ENCODE assay signal across 13 cellular contexts in genomic region chr19:10450853-10451609, GRCh38. TPM values are rescaled to one million over a fixed set of nuclear protein-coding genes. Genes with fewer than 3 reads are reported as not detected.
A peak's percentile ranks its signal among the peaks of the same experiment; 100 is the strongest.
DNase-seq lines count a peak whose midpoint lies in the region; ATAC-seq and TF ChIP-seq lines count a peak whose summit lies in the region.
"Had no signal": no experiment of that assay in that cellular context is flagged by ENCODE, and none has a peak within 500 bp of the region (broad histone marks: within the 10 kb centered on the region; RNA-seq: fewer than 3 reads in every experiment).

No MANE protein-coding gene starts in this region.

- no peaks in the 10 kb centered on the region for H3K9me3 ChIP-seq in WERI-Rb-1 (ENCODE audit: severe bottlenecking)
- H3K9me3 ChIP-seq in neuronal stem cell (replicated peaks in 1 of 2; ENCODE audit: control insufficient read depth in 2 of 2, insufficient read depth in 1 of 2, low read depth in 1 of 2, low read length in 2 of 2), result no peaks in the 10 kb centered on the region
- H3K9me3 ChIP-seq: spleen had no signal

- H3K4me3 ChIP-seq in WERI-Rb-1 (ENCODE audit: low read depth, low read length) (no peak overlapping the region), neuronal stem cell (ENCODE audit: low read length in 2 of 2) (no peak overlapping the region)
- H3K4me3 ChIP-seq: hepatocyte, spleen had no signal

- no peak for ATAC-seq in GM21515 (IDR thresholded peaks at IDR 0.05; ENCODE audit: unreplicated experiment)
- ATAC-seq in GM18868 (IDR thresholded peaks at IDR 0.05; ENCODE audit: unreplicated experiment), result no peak
- ATAC-seq in HG03520 (IDR thresholded peaks at IDR 0.05; ENCODE audit: unreplicated experiment), result no peak

- H2BK15ac ChIP-seq in neuronal stem cell (ENCODE audit: low read length), result no peak overlapping the region

- no peak overlapping the region for H4K91ac ChIP-seq in neuronal stem cell (ENCODE audit: low read depth, low read length, poor library complexity)

- peak overlapping the region; percentile 18 for H2BK5ac ChIP-seq in neuronal stem cell (ENCODE audit: low read length)

- in situ Hi-C loops in KBM-7 (cut with MboI; ENCODE audit: low pct_unique_long_range_greater_than_20kb, low sequenced_read_pairs), result no loop called here

- peak overlapping the region; percentile 77 for H2AK5ac ChIP-seq in neuronal stem cell (ENCODE audit: low read depth, low read length)

- H3K27ac ChIP-seq in WERI-Rb-1, result no peak overlapping the region
- H3K27ac ChIP-seq in neuronal stem cell (replicated peaks; ENCODE audit: low read length), result no peak overlapping the region
- H3K27ac ChIP-seq: hepatocyte, spleen had no signal

- H3K4me2 ChIP-seq in neuronal stem cell (ENCODE audit: insufficient read depth, low read length, poor library complexity, severe bottlenecking), result no peak overlapping the region
- H3K4me2 ChIP-seq: hepatocyte had no signal

- H3K27me3 ChIP-seq in WERI-Rb-1 (ENCODE audit: insufficient read depth, low read depth, severe bottlenecking) (no peaks in the 10 kb centered on the region), neuronal stem cell (ENCODE audit: control insufficient read depth in 3 of 3, insufficient read depth in 3 of 3, low read depth in 1 of 3, low read length in 3 of 3) (no peaks in the 10 kb centered on the region)
- H3K27me3 ChIP-seq: hepatocyte had no signal

- no peak overlapping the region for H3K23ac ChIP-seq in neuronal stem cell (ENCODE audit: low read depth, low read length, poor library complexity)

- H2BK120ac ChIP-seq in neuronal stem cell (ENCODE audit: low read depth, low read length), result no peak overlapping the region

- H4K8ac ChIP-seq in neuronal stem cell (ENCODE audit: low read depth, low read length), result no peak overlapping the region

- H3K36me3 ChIP-seq in WERI-Rb-1 (peaks cover 6% of the 10 kb centered on the region; the same call in 1 of the 2 replicates), neuronal stem cell (replicated peaks in 1 of 2; ENCODE audit: control insufficient read depth in 2 of 2, insufficient read depth in 2 of 2, low read length in 2 of 2) (no peaks in the 10 kb centered on the region)

- peaks cover 15 to 19% of the 10 kb centered on the region in 2 donors for H3K4me1 ChIP-seq in neuronal stem cell (ENCODE audit: control insufficient read depth in 2 of 2, insufficient read depth in 1 of 2, low read depth in 1 of 2, low read length in 2 of 2)

- no peak overlapping the region for H3K14ac ChIP-seq in neuronal stem cell (ENCODE audit: low read length)

- H2AFZ ChIP-seq in neuronal stem cell (ENCODE audit: low read length), result no peak overlapping the region
- H2AFZ ChIP-seq: hepatocyte had no signal

- DNase-seq in activated CD4-positive, alpha-beta T cell treated with anti-CD3 and anti-CD28 coated beads for 48 hours, result peak; percentile 45
- DNase-seq in activated CD4-positive, alpha-beta T cell treated with anti-CD3 and anti-CD28 coated beads, Interleukin-2, amount 50 U/mL, for 1 hour, result no peak
- peak; percentile 12 for DNase-seq in KBM-7
- DNase-seq in WERI-Rb-1, result peak; percentile 56
- DNase-seq in neuronal stem cell (ENCODE audit: low spot score), result no peak
- DNase-seq: effector CD8-positive, alpha-beta T cell; IMR-90; spleen; stimulated activated naive CD4-positive, alpha-beta T cell treated with Interleukin-2 at 50 U/mL for 16 hours had no signal

- no peaks in the 10 kb centered on the region for H3K79me1 ChIP-seq in neuronal stem cell (ENCODE audit: low read depth, low read length)

- no peak overlapping the region for H3K18ac ChIP-seq in neuronal stem cell (ENCODE audit: low read length)

- WGBS in neuronal stem cell (ENCODE audit: extremely low coverage in 2 of 2, insufficient read length in 2 of 2, insufficient replicate concordance in 1 of 2), 2 donors, result no CpG with 5 or more reads among the region's 25 CpGs

- H2BK12ac ChIP-seq in neuronal stem cell (ENCODE audit: low read length), result no peak overlapping the region

- TF ChIP-seq CTCF in WERI-Rb-1 (IDR thresholded peaks at IDR 0.05; ENCODE audit: low read depth, low read length), result no peak

- H3K9ac ChIP-seq in neuronal stem cell (ENCODE audit: low read depth, low read length, poor library complexity), result no peak overlapping the region

- H3K4ac ChIP-seq in neuronal stem cell (ENCODE audit: low read length), result no peak overlapping the region

RNA-seq across cellular contexts. Expression of gene PDE4A, which starts 30.7 kb away (rescaled TPM):
- polyA plus RNA-seq in neuronal stem cell (2013, experiment 1 of 2), result 3.9 TPM
- 4.1 TPM for polyA plus RNA-seq in neuronal stem cell (2013, experiment 2 of 2)

RNA-seq across cellular contexts. Expression of gene CDC37, which starts 47.7 kb away (rescaled TPM):
- polyA plus RNA-seq in neuronal stem cell (2013, experiment 1 of 2), result 93.1 TPM
- 91.5 TPM for polyA plus RNA-seq in neuronal stem cell (2013, experiment 2 of 2)

RNA-seq across cellular contexts. Expression of gene KEAP1, which starts 52.1 kb away (rescaled TPM):
- 32.5 TPM for polyA plus RNA-seq in neuronal stem cell (2013, experiment 1 of 2)
- polyA plus RNA-seq in neuronal stem cell (2013, experiment 2 of 2), result 30.9 TPM

Comparison
In these comparisons a context has a peak if more than half of its experiments do, and no peak if none do; other contexts are left out.
1. DNase-seq: peak in activated CD4-positive, alpha-beta T cell treated with anti-CD3 and anti-CD28 coated beads for 48 hours (single experiment), KBM-7 (single experiment) and WERI-Rb-1 (single experiment); none in activated CD4-positive, alpha-beta T cell treated with anti-CD3 and anti-CD28 coated beads, Interleukin-2, amount 50 U/mL, for 1 hour (single experiment) and neuronal stem cell (single experiment).